Comparison of ENCODE assay signal across 1 cellular context in the genomic region with DNA sequence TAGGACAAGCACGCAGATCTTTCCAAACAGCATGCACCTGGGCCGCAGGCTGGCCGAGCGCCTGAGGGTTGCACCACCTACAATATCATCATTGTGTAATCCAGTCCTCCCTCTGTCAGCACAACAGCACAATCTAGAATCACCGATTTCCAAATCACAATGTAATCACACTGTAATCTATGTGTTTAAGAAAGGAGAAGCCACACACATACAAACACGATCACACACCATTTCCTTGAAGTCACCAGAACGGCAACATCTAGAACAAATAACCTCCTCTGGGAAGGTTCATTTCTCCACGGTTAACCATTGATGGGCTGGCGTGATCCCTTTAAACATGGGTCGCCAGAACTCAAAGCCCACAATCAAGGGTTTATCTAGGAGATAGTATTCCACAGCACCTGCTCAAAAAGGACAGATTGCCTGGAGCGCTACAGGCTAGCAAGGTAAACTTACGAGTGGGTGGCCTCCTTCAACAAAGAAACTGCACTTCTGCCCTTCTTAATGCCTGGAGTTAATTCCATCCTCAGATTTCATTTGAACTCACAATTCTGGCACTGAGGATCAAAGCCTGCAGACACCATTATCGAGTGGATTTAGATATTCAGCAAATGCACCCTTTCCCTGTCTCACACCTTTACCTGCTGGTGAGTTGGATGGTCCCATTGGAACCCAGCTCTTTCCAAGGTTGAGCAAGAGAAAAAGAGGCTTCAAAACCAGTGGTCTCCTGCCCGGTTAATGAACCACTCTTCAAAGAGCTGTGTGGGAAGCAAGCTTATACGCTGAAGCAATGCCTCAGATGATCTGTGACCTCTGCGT.
TF ChIP-seq lines count a peak whose summit lies in the region.

No MANE protein-coding gene starts in this region.

TF ChIP-seq in HepG2, 621 proteins besides CTCF, POLR2A, EP300 and RAD21 (continued from another document and continues in another):
- TF ChIP-seq, protein P1, sequence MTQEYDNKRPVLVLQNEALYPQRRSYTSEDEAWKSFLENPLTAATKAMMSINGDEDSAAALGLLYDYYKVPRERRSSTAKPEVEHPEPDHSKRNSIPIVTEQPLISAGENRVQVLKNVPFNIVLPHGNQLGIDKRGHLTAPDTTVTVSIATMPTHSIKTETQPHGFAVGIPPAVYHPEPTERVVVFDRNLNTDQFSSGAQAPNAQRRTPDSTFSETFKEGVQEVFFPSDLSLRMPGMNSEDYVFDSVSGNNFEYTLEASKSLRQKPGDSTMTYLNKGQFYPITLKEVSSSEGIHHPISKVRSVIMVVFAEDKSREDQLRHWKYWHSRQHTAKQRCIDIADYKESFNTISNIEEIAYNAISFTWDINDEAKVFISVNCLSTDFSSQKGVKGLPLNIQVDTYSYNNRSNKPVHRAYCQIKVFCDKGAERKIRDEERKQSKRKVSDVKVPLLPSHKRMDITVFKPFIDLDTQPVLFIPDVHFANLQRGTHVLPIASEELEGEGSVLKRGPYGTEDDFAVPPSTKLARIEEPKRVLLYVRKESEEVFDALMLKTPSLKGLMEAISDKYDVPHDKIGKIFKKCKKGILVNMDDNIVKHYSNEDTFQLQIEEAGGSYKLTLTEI (CRISPR knock-in tag; conservative IDR thresholded peaks at IDR 0.05) = no peak
- TF ChIP-seq TCF7 (IDR thresholded peaks at IDR 0.05; ENCODE audit: low read depth) (peak; percentile 97), ZFP91 (CRISPR knock-in tag; IDR thresholded peaks at IDR 0.05; ENCODE audit: borderline replicate concordance) (peak; percentile 58; the same call in 1 of the 2 replicates), SMAD3 (CRISPR knock-in tag; IDR thresholded peaks at IDR 0.05) (peak; percentile 93), ZBTB3 (CRISPR knock-in tag; IDR thresholded peaks at IDR 0.05; ENCODE audit: borderline replicate concordance, low read depth) (peak; percentile 44; the same call in 1 of the 2 replicates), ZNF703 (CRISPR knock-in tag; IDR thresholded peaks at IDR 0.05; ENCODE audit: borderline replicate concordance) (peak; percentile 66; the same call in 1 of the 2 replicates), ZNF83 (CRISPR knock-in tag; IDR thresholded peaks at IDR 0.05; ENCODE audit: borderline replicate concordance) (no peak), ARNT2 (CRISPR knock-in tag; IDR thresholded peaks at IDR 0.05; ENCODE audit: low read depth) (peak; percentile 69), ZNF44 (CRISPR knock-in tag; IDR thresholded peaks at IDR 0.05) (peak; percentile 86; the same call in 1 of the 2 replicates), ZNF672 (CRISPR knock-in tag; IDR thresholded peaks at IDR 0.05) (no peak), ZNF839 (CRISPR knock-in tag; IDR thresholded peaks at IDR 0.05; ENCODE audit: borderline replicate concordance) (peak; percentile 77; the same call in 1 of the 2 replicates), ZNF432 (CRISPR knock-in tag; IDR thresholded peaks at IDR 0.05; ENCODE audit: borderline replicate concordance) (no peak), WIZ (CRISPR knock-in tag; IDR thresholded peaks at IDR 0.05) (no peak; the same call in 1 of the 2 replicates), CBX2 (IDR thresholded peaks at IDR 0.05; ENCODE audit: low read depth, low read length) (no peak), CBX2 (CRISPR knock-in tag; IDR thresholded peaks at IDR 0.05; ENCODE audit: low read depth) (no peak), ZNF777 (CRISPR knock-in tag; IDR thresholded peaks at IDR 0.05) (no peak), RXRB (CRISPR knock-in tag; IDR thresholded peaks at IDR 0.05; ENCODE audit: borderline replicate concordance) (peak; percentile 89), BRD4 (CRISPR knock-in tag; IDR thresholded peaks at IDR 0.05) (no peak; the same call in none of the 2 replicates), HNRNPUL1 (IDR thresholded peaks at IDR 0.05; ENCODE audit: low read depth, low read length) (peak; percentile 86), ZNF607 (CRISPR knock-in tag; IDR thresholded peaks at IDR 0.05; ENCODE audit: borderline replicate concordance) (no peak; the same call in none of the 2 replicates), NR2F2 (IDR thresholded peaks at IDR 0.05; ENCODE audit: borderline replicate concordance, low read depth) (peak; percentile 95), GZF1 (CRISPR knock-in tag; IDR thresholded peaks at IDR 0.05) (no peak; the same call in 1 of the 2 replicates), SIX4 (CRISPR knock-in tag; IDR thresholded peaks at IDR 0.05) (peak; percentile 82), E2F2 (CRISPR knock-in tag; IDR thresholded peaks at IDR 0.05; ENCODE audit: borderline replicate concordance) (no peak), ZNF337 (CRISPR knock-in tag; IDR thresholded peaks at IDR 0.05; ENCODE audit: borderline replicate concordance, low read depth) (0 out of 2 replicates have a peak, but pooled peaks have one; percentile 27), GPN1 (CRISPR knock-in tag; IDR thresholded peaks at IDR 0.05; ENCODE audit: borderline replicate concordance) (no peak)
- TF ChIP-seq, protein P2, sequence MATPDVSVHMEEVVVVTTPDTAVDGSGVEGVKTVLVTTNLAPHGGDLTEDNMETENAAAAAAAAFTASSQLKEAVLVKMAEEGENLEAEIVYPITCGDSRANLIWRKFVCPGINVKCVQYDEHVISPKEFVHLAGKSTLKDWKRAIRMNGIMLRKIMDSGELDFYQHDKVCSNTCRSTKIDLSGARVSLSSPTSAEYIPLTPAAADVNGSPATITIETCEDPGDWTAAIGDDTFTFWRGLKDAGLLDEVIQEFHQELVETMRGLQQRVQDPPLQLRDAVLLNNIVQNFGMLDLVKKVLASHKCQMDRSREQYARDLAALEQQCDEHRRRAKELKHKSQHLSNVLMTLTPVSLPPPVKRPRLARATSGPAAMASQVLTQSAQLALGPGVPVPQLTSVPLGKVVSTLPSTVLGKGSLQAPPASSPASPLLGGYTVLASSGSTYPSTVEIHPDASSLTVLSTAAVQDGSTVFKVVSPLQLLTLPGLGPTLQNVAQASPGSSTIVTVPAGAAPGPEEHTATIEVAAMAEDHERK (CRISPR knock-in tag; IDR thresholded peaks at IDR 0.05; ENCODE audit: low read depth) = no peak; the same call in 1 of the 2 replicates
- TF ChIP-seq, protein P3, sequence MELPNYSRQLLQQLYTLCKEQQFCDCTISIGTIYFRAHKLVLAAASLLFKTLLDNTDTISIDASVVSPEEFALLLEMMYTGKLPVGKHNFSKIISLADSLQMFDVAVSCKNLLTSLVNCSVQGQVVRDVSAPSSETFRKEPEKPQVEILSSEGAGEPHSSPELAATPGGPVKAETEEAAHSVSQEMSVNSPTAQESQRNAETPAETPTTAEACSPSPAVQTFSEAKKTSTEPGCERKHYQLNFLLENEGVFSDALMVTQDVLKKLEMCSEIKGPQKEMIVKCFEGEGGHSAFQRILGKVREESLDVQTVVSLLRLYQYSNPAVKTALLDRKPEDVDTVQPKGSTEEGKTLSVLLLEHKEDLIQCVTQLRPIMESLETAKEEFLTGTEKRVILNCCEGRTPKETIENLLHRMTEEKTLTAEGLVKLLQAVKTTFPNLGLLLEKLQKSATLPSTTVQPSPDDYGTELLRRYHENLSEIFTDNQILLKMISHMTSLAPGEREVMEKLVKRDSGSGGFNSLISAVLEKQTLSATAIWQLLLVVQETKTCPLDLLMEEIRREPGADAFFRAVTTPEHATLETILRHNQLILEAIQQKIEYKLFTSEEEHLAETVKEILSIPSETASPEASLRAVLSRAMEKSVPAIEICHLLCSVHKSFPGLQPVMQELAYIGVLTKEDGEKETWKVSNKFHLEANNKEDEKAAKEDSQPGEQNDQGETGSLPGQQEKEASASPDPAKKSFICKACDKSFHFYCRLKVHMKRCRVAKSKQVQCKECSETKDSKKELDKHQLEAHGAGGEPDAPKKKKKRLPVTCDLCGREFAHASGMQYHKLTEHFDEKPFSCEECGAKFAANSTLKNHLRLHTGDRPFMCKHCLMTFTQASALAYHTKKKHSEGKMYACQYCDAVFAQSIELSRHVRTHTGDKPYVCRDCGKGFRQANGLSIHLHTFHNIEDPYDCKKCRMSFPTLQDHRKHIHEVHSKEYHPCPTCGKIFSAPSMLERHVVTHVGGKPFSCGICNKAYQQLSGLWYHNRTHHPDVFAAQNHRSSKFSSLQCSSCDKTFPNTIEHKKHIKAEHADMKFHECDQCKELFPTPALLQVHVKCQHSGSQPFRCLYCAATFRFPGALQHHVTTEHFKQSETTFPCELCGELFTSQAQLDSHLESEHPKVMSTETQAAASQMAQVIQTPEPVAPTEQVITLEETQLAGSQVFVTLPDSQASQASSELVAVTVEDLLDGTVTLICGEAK (IDR thresholded peaks at IDR 0.05) = no peak
- TF ChIP-seq, protein P3 (CRISPR knock-in tag; IDR thresholded peaks at IDR 0.05) = peak; percentile 74; the same call in 1 of the 2 replicates
- TF ChIP-seq, protein P4, sequence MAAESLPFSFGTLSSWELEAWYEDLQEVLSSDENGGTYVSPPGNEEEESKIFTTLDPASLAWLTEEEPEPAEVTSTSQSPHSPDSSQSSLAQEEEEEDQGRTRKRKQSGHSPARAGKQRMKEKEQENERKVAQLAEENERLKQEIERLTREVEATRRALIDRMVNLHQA (CRISPR knock-in tag; IDR thresholded peaks at IDR 0.05) = no peak
- TF ChIP-seq, protein P5, sequence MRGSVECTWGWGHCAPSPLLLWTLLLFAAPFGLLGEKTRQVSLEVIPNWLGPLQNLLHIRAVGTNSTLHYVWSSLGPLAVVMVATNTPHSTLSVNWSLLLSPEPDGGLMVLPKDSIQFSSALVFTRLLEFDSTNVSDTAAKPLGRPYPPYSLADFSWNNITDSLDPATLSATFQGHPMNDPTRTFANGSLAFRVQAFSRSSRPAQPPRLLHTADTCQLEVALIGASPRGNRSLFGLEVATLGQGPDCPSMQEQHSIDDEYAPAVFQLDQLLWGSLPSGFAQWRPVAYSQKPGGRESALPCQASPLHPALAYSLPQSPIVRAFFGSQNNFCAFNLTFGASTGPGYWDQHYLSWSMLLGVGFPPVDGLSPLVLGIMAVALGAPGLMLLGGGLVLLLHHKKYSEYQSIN (CRISPR knock-in tag; IDR thresholded peaks at IDR 0.05; ENCODE audit: borderline replicate concordance) = no peak
- TF ChIP-seq, protein P6, sequence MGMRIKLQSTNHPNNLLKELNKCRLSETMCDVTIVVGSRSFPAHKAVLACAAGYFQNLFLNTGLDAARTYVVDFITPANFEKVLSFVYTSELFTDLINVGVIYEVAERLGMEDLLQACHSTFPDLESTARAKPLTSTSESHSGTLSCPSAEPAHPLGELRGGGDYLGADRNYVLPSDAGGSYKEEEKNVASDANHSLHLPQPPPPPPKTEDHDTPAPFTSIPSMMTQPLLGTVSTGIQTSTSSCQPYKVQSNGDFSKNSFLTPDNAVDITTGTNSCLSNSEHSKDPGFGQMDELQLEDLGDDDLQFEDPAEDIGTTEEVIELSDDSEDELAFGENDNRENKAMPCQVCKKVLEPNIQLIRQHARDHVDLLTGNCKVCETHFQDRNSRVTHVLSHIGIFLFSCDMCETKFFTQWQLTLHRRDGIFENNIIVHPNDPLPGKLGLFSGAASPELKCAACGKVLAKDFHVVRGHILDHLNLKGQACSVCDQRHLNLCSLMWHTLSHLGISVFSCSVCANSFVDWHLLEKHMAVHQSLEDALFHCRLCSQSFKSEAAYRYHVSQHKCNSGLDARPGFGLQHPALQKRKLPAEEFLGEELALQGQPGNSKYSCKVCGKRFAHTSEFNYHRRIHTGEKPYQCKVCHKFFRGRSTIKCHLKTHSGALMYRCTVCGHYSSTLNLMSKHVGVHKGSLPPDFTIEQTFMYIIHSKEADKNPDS (CRISPR knock-in tag; IDR thresholded peaks at IDR 0.05) = peak; percentile 91; the same call in 1 of the 2 replicates
- TF ChIP-seq, protein P7, sequence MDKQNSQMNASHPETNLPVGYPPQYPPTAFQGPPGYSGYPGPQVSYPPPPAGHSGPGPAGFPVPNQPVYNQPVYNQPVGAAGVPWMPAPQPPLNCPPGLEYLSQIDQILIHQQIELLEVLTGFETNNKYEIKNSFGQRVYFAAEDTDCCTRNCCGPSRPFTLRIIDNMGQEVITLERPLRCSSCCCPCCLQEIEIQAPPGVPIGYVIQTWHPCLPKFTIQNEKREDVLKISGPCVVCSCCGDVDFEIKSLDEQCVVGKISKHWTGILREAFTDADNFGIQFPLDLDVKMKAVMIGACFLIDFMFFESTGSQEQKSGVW (CRISPR knock-in tag; IDR thresholded peaks at IDR 0.05; ENCODE audit: borderline replicate concordance) = no peak
